ENCODE assay signal across 10 cellular contexts in the genomic region with DNA sequence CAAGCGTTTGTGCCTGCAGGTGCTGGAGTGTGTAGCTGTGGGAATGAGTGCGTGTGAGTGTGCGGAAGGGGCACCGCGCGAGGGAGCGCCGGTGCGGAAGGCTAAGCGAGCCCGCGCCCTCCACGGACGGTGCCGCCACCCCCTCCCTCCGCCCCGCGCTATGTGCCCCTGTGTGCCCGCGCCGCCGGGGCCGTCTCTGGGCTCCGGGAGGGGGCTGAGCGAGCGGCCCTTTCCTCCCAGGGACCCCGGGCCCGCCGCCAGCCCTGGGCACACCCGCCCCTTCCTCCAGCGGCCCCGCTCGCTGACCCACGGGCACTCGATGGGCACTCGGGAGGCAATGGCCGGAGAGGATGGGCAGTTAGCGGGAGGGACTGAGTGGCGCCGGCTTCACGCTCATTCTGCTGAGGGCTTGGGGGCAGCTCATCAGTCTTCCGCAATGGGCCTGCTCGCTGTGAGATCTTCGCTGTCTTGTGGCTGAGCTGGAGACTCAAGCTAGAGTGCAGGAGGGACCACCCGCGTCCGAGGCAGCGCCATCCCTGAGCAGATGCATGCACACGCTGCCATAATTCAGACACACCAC. TPM values are rescaled to one million over a fixed set of nuclear protein-coding genes. Genes with fewer than 3 reads are reported as not detected.
DNase-seq lines count a peak whose midpoint lies in the region; ATAC-seq and TF ChIP-seq lines count a peak whose summit lies in the region.
"Had no signal": no experiment of that assay in that cellular context is flagged by ENCODE, and none has a peak within 500 bp of the region (broad histone marks: within the 10 kb centered on the region; RNA-seq: fewer than 3 reads in every experiment).

No MANE protein-coding gene starts in this region.

- in situ Hi-C loops in astrocyte of the cerebellum (cut with HindIII; ENCODE audit: low sequenced_read_pairs), result no loop called here

- peak overlapping the region; percentile 2 for H3K4me3 ChIP-seq in astrocyte of the cerebellum (ENCODE audit: low read depth, low read length)
- peak overlapping the region in 1 of 2 experiments; percentile 76 for H3K4me3 ChIP-seq in mesenchymal stem cell (ENCODE audit: insufficient read depth in 1 of 2, low read depth in 1 of 2, low read length in 2 of 2)

- peaks cover 35% of the 10 kb centered on the region for H3K4me1 ChIP-seq in mesenchymal stem cell (ENCODE audit: control insufficient read depth, insufficient read depth, low read depth, low read length)

- no peak overlapping the region for H2BK5ac ChIP-seq in mesenchymal stem cell (ENCODE audit: low read depth, low read length, poor library complexity, severe bottlenecking)

- H3K23ac ChIP-seq in mesenchymal stem cell (ENCODE audit: low read length in 2 of 2), result peak overlapping the region in 1 of 2 experiments; percentile 90

- H3K79me1 ChIP-seq in mesenchymal stem cell (replicated peaks; ENCODE audit: low read length, poor library complexity, severe bottlenecking), result no peaks in the 10 kb centered on the region

- peak overlapping the region in 1 of 2 experiments; percentile 69 for H3K14ac ChIP-seq in mesenchymal stem cell (ENCODE audit: low read length in 2 of 2)

- peaks cover 72% of the 10 kb centered on the region for H3K4me1 Mint-ChIP-seq in activated T-cell treated with anti-CD3 and anti-CD28 coated beads, Interleukin-2, amount 50 U/mL, for 72 hours (ENCODE audit: low read depth)

- H3K36me3 ChIP-seq in mesenchymal stem cell (ENCODE audit: control insufficient read depth in 1 of 2, insufficient read depth in 2 of 2, low read depth in 1 of 2, low read length in 2 of 2), result peaks cover 0 to 3% of the 10 kb centered on the region in 2 experiments

- no peak overlapping the region for H2AK5ac ChIP-seq in mesenchymal stem cell (ENCODE audit: low read length, severe bottlenecking)

- DNase-seq in activated T-cell treated with anti-CD3 and anti-CD28 coated beads, Interleukin-2, amount 50 U/mL, for 72 hours, result no peak
- no peak for DNase-seq in activated T-cell treated with anti-CD3 and anti-CD28 coated beads, Interleukin-2, amount 50 U/mL, for 48 hours
- DNase-seq in astrocyte of the cerebellum (ENCODE audit: low read depth), result no peak
- DNase-seq in mesenchymal stem cell, result no peak
- DNase-seq in SKM-1 treated with dmso at 0.1 percent for 144 hours (lab: John Stamatoyannopoulos, UW; ENCODE audit: unreplicated experiment), result no peak
- DNase-seq in SIG-M5 (lab: John Stamatoyannopoulos, UW), result no peak
- DNase-seq in islet precursor cell, result no peak
- DNase-seq: GOT3 had no signal

- no peak overlapping the region for H2BK15ac ChIP-seq in mesenchymal stem cell (ENCODE audit: low read depth, poor library complexity, severe bottlenecking)

- peak overlapping the region; percentile 81 to 86 for H3K4me3 Mint-ChIP-seq in activated T-cell treated with anti-CD3 and anti-CD28 coated beads, Interleukin-2, amount 50 U/mL, for 72 hours

- peaks cover 0 to 2% of the 10 kb centered on the region in 2 donors for H3K36me3 Mint-ChIP-seq in activated T-cell treated with anti-CD3 and anti-CD28 coated beads, Interleukin-2, amount 50 U/mL, for 72 hours (ENCODE audit: insufficient read depth in 2 of 2)

- peak overlapping the region; percentile 73 for H3K4me2 ChIP-seq in mesenchymal stem cell (ENCODE audit: low read length, poor library complexity, severe bottlenecking)

- H3K27me3 ChIP-seq in mesenchymal stem cell (ENCODE audit: control insufficient read depth in 1 of 2, insufficient read depth in 1 of 2, low read length in 2 of 2), result peaks cover 83 to 98% of the 10 kb centered on the region in 2 experiments

- H3K27ac ChIP-seq in mesenchymal stem cell (ENCODE audit: low read length, poor library complexity, severe bottlenecking) (no peak overlapping the region), temporal lobe (ENCODE audit: low read depth, low read length) (peak overlapping the region; percentile 12)

- H2AFZ ChIP-seq in mesenchymal stem cell (ENCODE audit: low read depth, low read length), result no peak overlapping the region

- H2BK12ac ChIP-seq in mesenchymal stem cell (ENCODE audit: low read length in 2 of 2), result no peak overlapping the region

- H3K27ac Mint-ChIP-seq in activated T-cell treated with anti-CD3 and anti-CD28 coated beads, Interleukin-2, amount 50 U/mL, for 72 hours, result no peak overlapping the region

- peaks cover 54% of the 10 kb centered on the region for H3K27me3 Mint-ChIP-seq in activated T-cell treated with anti-CD3 and anti-CD28 coated beads, Interleukin-2, amount 50 U/mL, for 72 hours (ENCODE audit: low read depth)

- no peaks in the 10 kb centered on the region for H3K9me3 ChIP-seq in mesenchymal stem cell (ENCODE audit: control insufficient read depth, low read length)

- no peak overlapping the region for H2BK120ac ChIP-seq in mesenchymal stem cell (ENCODE audit: low read depth, low read length)

- 27% methylated on average over 41 of the region's 49 CpGs for WGBS in mesenchymal stem cell

- no peak overlapping the region for H4K8ac ChIP-seq in mesenchymal stem cell (ENCODE audit: low read length)

- H3K9ac ChIP-seq in mesenchymal stem cell (ENCODE audit: low read length), result no peak overlapping the region

- H3K18ac ChIP-seq in mesenchymal stem cell (ENCODE audit: low read depth in 1 of 2, low read length in 2 of 2), result no peak overlapping the region

- H3K9me3 Mint-ChIP-seq in activated T-cell treated with anti-CD3 and anti-CD28 coated beads, Interleukin-2, amount 50 U/mL, for 72 hours, result no peaks in the 10 kb centered on the region

- no peak overlapping the region for H4K91ac ChIP-seq in mesenchymal stem cell (ENCODE audit: low read length)

- no peak for TF ChIP-seq CTCF in astrocyte of the cerebellum (IDR thresholded peaks at IDR 0.05; ENCODE audit: low read depth, low read length, missing control alignments)

- H3K4ac ChIP-seq in mesenchymal stem cell (ENCODE audit: low read depth in 1 of 2, low read length in 2 of 2), result no peak overlapping the region

- no peak for ATAC-seq in activated T-cell treated with anti-CD3 and anti-CD28 coated beads, Interleukin-2, amount 50 U/mL, for 72 hours (replicated peaks in 1 of 2)
- ATAC-seq: SK-N-SH treated with all-trans-retinoic acid at 6 μM for 48 hours had no signal

RNA-seq across cellular contexts. Expression of a gene that starts 8.6 kb away (rescaled TPM):
- 1 to 10 TPM; 1.0 to 2.3 TPM for total RNA-seq in activated T-cell treated with anti-CD3 and anti-CD28 coated beads, Interleukin-2, amount 50 U/mL, for 72 hours
- polyA plus RNA-seq in mesenchymal stem cell (2013, experiment 1 of 2), result 6.1 TPM
- polyA plus RNA-seq in mesenchymal stem cell (2013, experiment 2 of 2), result 5.3 TPM
- total RNA-seq in temporal lobe, result 60.2 TPM

RNA-seq across cellular contexts. Expression of a gene that starts 43.1 kb away (rescaled TPM):
- total RNA-seq in activated T-cell treated with anti-CD3 and anti-CD28 coated beads, Interleukin-2, amount 50 U/mL, for 72 hours, result 1 to 10 TPM in 1 of 2 donors, under 1 TPM in 1; 0.74 to 1.0 TPM
- polyA plus RNA-seq in mesenchymal stem cell (2013, experiment 1 of 2), result 20.4 TPM
- 20.7 TPM for polyA plus RNA-seq in mesenchymal stem cell (2013, experiment 2 of 2)
- total RNA-seq in temporal lobe, result not detected

Comparison
In these comparisons a context has a peak if more than half of its experiments do, and no peak if none do; other contexts are left out.
1. RNA of a gene that starts 8.6 kb away (total RNA-seq): 60.2 TPM in temporal lobe (single experiment); 1.0 to 2.3 TPM in activated T-cell treated with anti-CD3 and anti-CD28 coated beads, Interleukin-2, amount 50 U/mL, for 72 hours; every median in the first group is over 10 times any median in the second.